ENCODE assay signal across 4 cellular contexts in the genomic region with DNA sequence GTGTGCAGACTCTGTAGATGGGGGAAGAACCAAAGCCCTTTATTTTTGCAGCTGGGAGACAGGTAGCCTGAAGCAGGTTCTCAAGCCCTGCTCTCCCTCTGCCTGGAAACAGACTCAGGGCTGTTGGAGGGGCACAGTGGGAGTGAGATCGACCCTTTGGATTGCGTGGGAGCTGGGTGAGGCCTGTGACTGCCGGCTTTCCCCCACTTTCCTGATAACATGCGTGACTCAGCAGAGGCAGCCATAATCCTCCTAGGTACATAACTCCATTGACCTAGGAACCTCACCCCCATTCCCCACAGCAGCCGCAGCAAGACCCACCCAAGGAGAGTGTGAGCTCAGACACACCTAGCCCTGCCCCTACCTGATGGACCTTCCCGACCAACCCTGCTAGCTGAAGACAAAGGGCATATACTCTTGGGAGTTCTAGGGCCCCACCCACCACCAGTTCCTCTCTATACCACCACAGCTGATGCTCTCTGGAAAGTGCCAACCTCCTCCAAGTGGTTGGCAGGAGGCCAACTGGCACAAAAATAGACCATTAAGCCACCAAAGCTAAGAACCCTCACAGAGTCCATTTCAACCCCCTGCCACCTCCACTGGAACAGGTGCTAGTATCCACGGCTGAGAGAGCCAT. TPM values are rescaled to one million over a fixed set of nuclear protein-coding genes. Genes with fewer than 3 reads are reported as not detected.
"Had no signal": no experiment of that assay in that cellular context is flagged by ENCODE, and none has a peak within 500 bp of the region (broad histone marks: within the 10 kb centered on the region; RNA-seq: fewer than 3 reads in every experiment).

No MANE protein-coding gene starts in this region.

RNA-seq across cellular contexts. Expression of gene SLN, which starts 47.0 kb away (rescaled TPM):
- total RNA-seq: cardiac muscle cell, fibroblast of villous mesenchyme, liver, WTC11 had no signal
